Comparison of ENCODE assay signal across 20 cellular contexts in genomic region chr6:81511423-81511822, GRCh38.
"Had no signal": no experiment of that assay in that cellular context is flagged by ENCODE, and none has a peak within 500 bp of the region (broad histone marks: within the 10 kb centered on the region; RNA-seq: fewer than 3 reads in every experiment).

No MANE protein-coding gene starts in this region.

- H3K27me3 ChIP-seq: ascending aorta, right atrium auricular region had no signal

- H3K9me3 Mint-ChIP-seq: type B pancreatic cell had no signal

- H3K27ac ChIP-seq: ascending aorta, lower lobe of right lung, prostate gland, right atrium auricular region, skin epidermis, VCaP had no signal

- H3K27ac Mint-ChIP-seq: activated T-cell treated with anti-CD3 and anti-CD28 coated beads, Interleukin-2, amount 50 U/mL, for 72 hours; nephron; stimulated activated naive CD8-positive, alpha-beta T cell treated with anti-CD3 and anti-CD28 coated beads, Interleukin-15, amount 100 ng/mL, for 72 hours; type B pancreatic cell had no signal

- ATAC-seq: activated T-cell treated with anti-CD3 and anti-CD28 coated beads, Interleukin-2, amount 50 U/mL, for 72 hours; lower lobe of right lung; stimulated activated naive CD8-positive, alpha-beta T cell treated with anti-CD3 and anti-CD28 coated beads, Interleukin-15, amount 100 ng/mL, for 72 hours had no signal

- H3K9me3 ChIP-seq: ascending aorta, lower lobe of right lung, prostate gland, right atrium auricular region had no signal

- H3K36me3 ChIP-seq: ascending aorta, lower lobe of right lung, prostate gland, right atrium auricular region had no signal

- H3K4me1 ChIP-seq: ascending aorta, lower lobe of right lung, prostate gland, right atrium auricular region had no signal

- H3K27me3 Mint-ChIP-seq: stimulated activated naive CD8-positive, alpha-beta T cell treated with anti-CD3 and anti-CD28 coated beads, Interleukin-15, amount 100 ng/mL, for 72 hours; type B pancreatic cell had no signal

- DNase-seq: activated CD4-positive, alpha-beta T cell treated with anti-CD3 and anti-CD28 coated beads, Interleukin-2, amount 50 U/mL, for 1 hour; activated CD4-positive, CD25-positive, alpha-beta regulatory T cell treated with anti-CD3 and anti-CD28 coated beads, Interleukin-2, amount 50 U/mL, for 72 hours; activated CD8-positive, alpha-beta memory T cell treated with anti-CD3 and anti-CD28 coated beads for 24 hours; activated effector memory CD4-positive, alpha-beta T cell treated with anti-CD3 and anti-CD28 coated beads, Interleukin-2, amount 50 U/mL, for 16 hours; activated naive CD4-positive, alpha-beta T cell treated with anti-CD3 and anti-CD28 coated beads, Interleukin-2, amount 50 U/mL, for 16 hours; activated T-cell treated with anti-CD3 and anti-CD28 coated beads, Interleukin-2, amount 50 U/mL, for 72 hours; erythroblast; lower lobe of right lung; nucleus accumbens; stimulated activated CD4-positive, alpha-beta T cell treated with anti-CD3 and anti-CD28 coated beads, Interleukin-4, amount 100 ng/mL, for 1 hour; stimulated activated naive CD8-positive, alpha-beta T cell treated with anti-CD3 and anti-CD28 coated beads, Interleukin-15, amount 100 ng/mL, for 72 hours; SW 1271; T-helper 2 cell had no signal

- H3K4me3 ChIP-seq: ascending aorta, lower lobe of right lung, prostate gland, right atrium auricular region, skin epidermis had no signal

- H3K4me1 Mint-ChIP-seq: nephron; stimulated activated naive CD8-positive, alpha-beta T cell treated with anti-CD3 and anti-CD28 coated beads, Interleukin-15, amount 100 ng/mL, for 72 hours had no signal

- H3K4me3 Mint-ChIP-seq: activated T-cell treated with anti-CD3 and anti-CD28 coated beads, Interleukin-2, amount 50 U/mL, for 72 hours; nephron; stimulated activated naive CD8-positive, alpha-beta T cell treated with anti-CD3 and anti-CD28 coated beads, Interleukin-15, amount 100 ng/mL, for 72 hours; type B pancreatic cell had no signal
